In genomic region chr2:239178954-239179353, GRCh38 we compare ENCODE assay signal across 14 cellular contexts.
"Had no signal": no experiment of that assay in that cellular context is flagged by ENCODE, and none has a peak within 500 bp of the region (broad histone marks: within the 10 kb centered on the region; RNA-seq: fewer than 3 reads in every experiment).

No MANE protein-coding gene starts in this region.

- ATAC-seq: heart left ventricle, T-cell had no signal

- H3K9me3 ChIP-seq: thoracic aorta, uterus had no signal

- H3K36me3 ChIP-seq: uterus, WERI-Rb-1 had no signal

- H2AFZ ChIP-seq: parathyroid adenoma had no signal

- H3K4me3 ChIP-seq: heart left ventricle, thoracic aorta, uterus had no signal

- H3K9ac ChIP-seq: parathyroid adenoma had no signal

- DNase-seq: activated CD4-positive, alpha-beta T cell treated with anti-CD3 and anti-CD28 coated beads, Interleukin-2, amount 10 ng/mL, durations not matched to agents 24 days and 14 days; activated gamma-delta T cell; activated T-cell treated with anti-CD3 and anti-CD28 coated beads for 4 hours; foreskin melanocyte; stimulated activated CD4-positive, alpha-beta T cell treated with anti-CD3 and anti-CD28 coated beads, Interleukin-4, amount 100 ng/mL, for 1 hour; stimulated activated CD8-positive, alpha-beta memory T cell treated with anti-CD3 and anti-CD28 coated beads, Interleukin-4, amount 100 ng/mL, for 48 hours; WERI-Rb-1 had no signal

- H3K27me3 ChIP-seq: heart left ventricle, uterus had no signal

- H3K4me1 ChIP-seq: parathyroid adenoma, uterus had no signal

- H3K79me2 ChIP-seq: parathyroid adenoma had no signal

- FAIRE-seq: astrocyte, colon had no signal

- H3K27ac ChIP-seq: heart left ventricle, parathyroid adenoma, thoracic aorta, uterus, WERI-Rb-1 had no signal
